ENCODE assay signal across 23 cellular contexts in genomic region chr4:4640692-4641091, GRCh38.
DNase-seq lines count a peak whose midpoint lies in the region; ATAC-seq and TF ChIP-seq lines count a peak whose summit lies in the region.
"Had no signal": no experiment of that assay in that cellular context is flagged by ENCODE, and none has a peak within 500 bp of the region (broad histone marks: within the 10 kb centered on the region; RNA-seq: fewer than 3 reads in every experiment).

No MANE protein-coding gene starts in this region.

- no peak overlapping the region for H3K9ac ChIP-seq in IMR-90 (ENCODE audit: low read depth, low read length)

- H3K4me3 ChIP-seq in GM23338 (peak overlapping the region; percentile 38; the same call in 1 of the 2 replicates), IMR-90 (ENCODE audit: insufficient read depth, low read depth, low read length) (no peak overlapping the region), adrenal gland (no peak overlapping the region)
- H3K4me3 ChIP-seq: coronary artery, thyroid gland had no signal

- dilution Hi-C loops in IMR-90 (cut with HindIII; ENCODE audit: low sequenced_read_pairs, unreplicated experiment) = no loop called here

- H2BK120ac ChIP-seq in IMR-90 (ENCODE audit: low read depth, low read length) = no peak overlapping the region

- H4K5ac ChIP-seq in IMR-90 (ENCODE audit: low read depth, low read length) = no peak overlapping the region

- H4K8ac ChIP-seq in IMR-90 (ENCODE audit: low read depth in 2 of 2, low read length in 2 of 2) = peak overlapping the region in 1 of 2 experiments; percentile 30; a peak in 1 of 4 replicates

- H3K9me2 ChIP-seq in GM23338 (ENCODE audit: insufficient read depth) = 0 out of 2 replicates have a peak, but pooled peaks cover 9% of the 10 kb centered on the region

- POLR2A ChIA-PET in IMR-90 (lab: Charles Lee; ENCODE audit: unreplicated experiment) = no interaction called here

- H3K9me3 ChIP-seq in IMR-90 (ENCODE audit: control insufficient read depth, insufficient read depth, low read length) = no peaks in the 10 kb centered on the region
- H3K9me3 ChIP-seq in adrenal gland (replicated peaks in 1 of 3) = no peaks in the 10 kb centered on the region
- H3K9me3 ChIP-seq: thyroid gland had no signal

- peak overlapping the region; percentile 82; the same call in 1 of the 2 replicates for H3K27ac Mint-ChIP-seq in GM23338
- peak overlapping the region; percentile 92 for H3K27ac Mint-ChIP-seq in nephron progenitor cell
- H3K27ac Mint-ChIP-seq: CD4-positive, CD25-positive, alpha-beta regulatory T cell; immature natural killer cell had no signal

- TF ChIP-seq POLR2A in IMR-90 (IDR thresholded peaks at IDR 0.05; ENCODE audit: low read depth, low read length) (no peak), adrenal gland (IDR thresholded peaks at IDR 0.05) (no peak)

- H3K9me3 Mint-ChIP-seq in GM23338 (peaks cover 6% of the 10 kb centered on the region; the same call in 2 of the 3 replicates), nephron progenitor cell (no peaks in the 10 kb centered on the region)
- H3K9me3 Mint-ChIP-seq: brain, immature natural killer cell had no signal

- intact Hi-C loops in IMR-90 (cut with micrococcal nuclease) (no loop called here), sciatic nerve (cut with DNase I) (no loop called here), head of caudate nucleus (cut with DNase I) (no loop called here), adrenal gland (cut with DNase I) (no loop called here)

- BruUV-seq in IMR-90 (replicated peaks; lab: Mats Ljungman, UMichigan) = no TSS peak

- 0 out of 2 replicates have a peak, but pooled peaks cover 10% of the 10 kb centered on the region for H3F3A ChIP-seq in GM23338 (replicated peaks; ENCODE audit: low read depth)

- peak; percentile 75 for DNase-seq in GM23338 (ENCODE audit: low spot score)
- DNase-seq in IMR-90 = no peak
- peak; percentile 46 for DNase-seq in fibroblast of gingiva (ENCODE audit: low read depth)
- peak; percentile 50 for DNase-seq in nephron progenitor cell
- DNase-seq in sciatic nerve (ENCODE audit: low spot score) = no peak
- DNase-seq in head of caudate nucleus = no peak
- no peak for DNase-seq in DMS53 treated with DMSO at 0.1 percent for 48 hours (lab: John Stamatoyannopoulos, UW; ENCODE audit: unreplicated experiment)
- no peak for DNase-seq in adrenal gland
- DNase-seq: activated CD4-positive, alpha-beta T cell treated with anti-CD3 and anti-CD28 coated beads, Interleukin-2, amount 50 U/mL, for 4 hours; activated CD8-positive, alpha-beta memory T cell treated with anti-CD3 and anti-CD28 coated beads, Interleukin-2, amount 50 U/mL, for 48 hours; activated effector memory CD4-positive, alpha-beta T cell treated with Interleukin-2 at 50 U/mL for 16 hours; CD4-positive, CD25-positive, alpha-beta regulatory T cell; DMS 273 treated with DMSO at 0.1 percent for 48 hours; GDM1; immature natural killer cell; occipital lobe; stimulated activated CD4-positive, alpha-beta T cell treated with anti-CD3 and anti-CD28 coated beads, Interleukin-12 subunit alpha, Interleukin-12 subunit beta, amount 100 ng/mL, for 4 hours; stimulated activated CD4-positive, alpha-beta T cell treated with anti-CD3 and anti-CD28 coated beads, Interleukin-4, amount 100 ng/mL, for 4 hours; stimulated activated naive CD8-positive, alpha-beta T cell treated with anti-CD3 and anti-CD28 coated beads, Interleukin-15, Interleukin-2, amounts not matched to agents 100 U/mL and 50 U/mL, for 24 hours; thyroid gland; WERI-Rb-1 had no signal

- H4K20me1 ChIP-seq in GM23338 (replicated peaks; ENCODE audit: insufficient read depth) = no peaks in the 10 kb centered on the region; the same call in 1 of the 2 replicates
- H4K20me1 ChIP-seq in IMR-90 (ENCODE audit: insufficient read depth, low read length) = no peaks in the 10 kb centered on the region

- in situ Hi-C loops in IMR-90 (cut with MboI; ENCODE audit: low sequenced_read_pairs) = no loop called here

- no peak overlapping the region for H2BK20ac ChIP-seq in IMR-90 (ENCODE audit: low read depth, low read length)

- no peak overlapping the region for H4K91ac ChIP-seq in IMR-90 (ENCODE audit: insufficient read depth, low read depth, low read length)

- 56% methylated on average over 8 of the region's 10 CpGs; no CpG with 5 or more reads in 1 of the 2 experiments for WGBS in IMR-90 (ENCODE audit: extremely low coverage in 2 of 2, insufficient read length in 1 of 2), 2 experiments
- 63 to 77% (median 73%) methylated on average over 9 to 10 of the region's 10 CpGs for WGBS in adrenal gland, 4 donors

- H3K4me3 Mint-ChIP-seq in GM23338 (peak overlapping the region; percentile 65), nephron progenitor cell (peak overlapping the region; percentile 43)
- H3K4me3 Mint-ChIP-seq: CD4-positive, CD25-positive, alpha-beta regulatory T cell; immature natural killer cell had no signal

- H3K36me3 Mint-ChIP-seq in GM23338 (ENCODE audit: low read depth) (peaks cover 13% of the 10 kb centered on the region), nephron progenitor cell (ENCODE audit: low read depth) (peaks cover 7% of the 10 kb centered on the region)

- H3K56ac ChIP-seq in IMR-90 (ENCODE audit: extremely low read depth, insufficient read depth, low read length) = no peak overlapping the region

- H2AK5ac ChIP-seq in IMR-90 (ENCODE audit: low read depth, low read length) = no peak overlapping the region

- H3K27me3 Mint-ChIP-seq in GM23338 (ENCODE audit: insufficient read depth, low read depth, poor library complexity) (peaks cover 17% of the 10 kb centered on the region), nephron progenitor cell (ENCODE audit: low read depth, poor library complexity) (peaks cover 8% of the 10 kb centered on the region)
- H3K27me3 Mint-ChIP-seq: CD4-positive, CD25-positive, alpha-beta regulatory T cell had no signal

- peaks cover 42% of the 10 kb centered on the region for H3K4me1 Mint-ChIP-seq in GM23338
- H3K4me1 Mint-ChIP-seq in nephron progenitor cell = peaks cover 47% of the 10 kb centered on the region
- H3K4me1 Mint-ChIP-seq: immature natural killer cell had no signal

- H3K36me3 ChIP-seq in GM23338 (ENCODE audit: insufficient read depth) (no peaks in the 10 kb centered on the region), IMR-90 (ENCODE audit: control insufficient read depth, insufficient read depth, low read length) (no peaks in the 10 kb centered on the region), adrenal gland (replicated peaks in 1 of 2) (no peaks in the 10 kb centered on the region)
- H3K36me3 ChIP-seq: thyroid gland had no signal

- H2AFZ ChIP-seq in GM23338 (no peak overlapping the region), IMR-90 (replicated peaks; ENCODE audit: low read length, poor library complexity) (peak overlapping the region; percentile 53)

- no peak overlapping the region for H3K18ac ChIP-seq in IMR-90 (ENCODE audit: low read depth, low read length)

- H3K9me1 ChIP-seq in IMR-90 (ENCODE audit: insufficient read depth, low read length) = no peaks in the 10 kb centered on the region

- H3K4me1 ChIP-seq in GM23338 (ENCODE audit: insufficient read depth) (peaks cover 31% of the 10 kb centered on the region), IMR-90 (ENCODE audit: control insufficient read depth, insufficient read depth, low read length) (peaks cover 4% of the 10 kb centered on the region; the same call in 1 of the 2 replicates), adrenal gland (replicated peaks in 1 of 2) (no peaks in the 10 kb centered on the region)
- H3K4me1 ChIP-seq: thyroid gland had no signal

- TF ChIP-seq CTCF in GM23338 (conservative IDR thresholded peaks at IDR 0.05; ENCODE audit: low read depth in 2 of 2) (peak in 1 of 2 experiments; percentile 25; a peak in 1 of 4 replicates), IMR-90 (conservative IDR thresholded peaks at IDR 0.05; ENCODE audit: low read depth, low read length) (no peak), nephron progenitor cell (IDR thresholded peaks at IDR 0.05) (no peak), adrenal gland (IDR thresholded peaks at IDR 0.05) (no peak)

- CTCF ChIA-PET in IMR-90 (lab: Yijun Ruan, JAX) = no interaction called here

- peak overlapping the region; percentile 50 for H2AK9ac ChIP-seq in IMR-90 (replicated peaks; ENCODE audit: low read depth, low read length, poor library complexity)

- no peak overlapping the region; the same call in 2 of the 3 replicates for H2BK15ac ChIP-seq in IMR-90 (ENCODE audit: low read depth, low read length)

- H3K4ac ChIP-seq in IMR-90 (ENCODE audit: low read depth, low read length) = no peak overlapping the region

- H3K27ac ChIP-seq in GM23338 (ENCODE audit: low read depth) (no peak overlapping the region), IMR-90 (ENCODE audit: insufficient read depth, low read length) (no peak overlapping the region), adrenal gland (no peak overlapping the region)
- H3K27ac ChIP-seq: coronary artery, thyroid gland, WERI-Rb-1 had no signal

- ATAC-seq in GM23338 = peak; percentile 76
- peak; percentile 51 for ATAC-seq in IMR-90 (ENCODE audit: low read depth)
- ATAC-seq in sciatic nerve = no peak
- ATAC-seq: stimulated activated naive CD8-positive, alpha-beta T cell treated with anti-CD3 and anti-CD28 coated beads, Interleukin-15, Interleukin-2, amounts not matched to agents 100 U/mL and 50 U/mL, for 24 hours had no signal

- H3K27me3 ChIP-seq in GM23338 (ENCODE audit: insufficient read depth) (no peaks in the 10 kb centered on the region), IMR-90 (ENCODE audit: control insufficient read depth, insufficient read depth, low read length) (peaks cover 2% of the 10 kb centered on the region; the same call in 1 of the 2 replicates), adrenal gland (no peaks in the 10 kb centered on the region)
- H3K27me3 ChIP-seq: thyroid gland had no signal

- H3K4me2 ChIP-seq in GM23338 (peak overlapping the region; percentile 72), IMR-90 (ENCODE audit: low read depth, low read length) (no peak overlapping the region)

- TF ChIP-seq RAD21 in IMR-90 (IDR thresholded peaks at IDR 0.05; ENCODE audit: low read length) = no peak

- no peak overlapping the region for H3K14ac ChIP-seq in IMR-90 (replicated peaks; ENCODE audit: low read depth, low read length)

- no peaks in the 10 kb centered on the region for H3K79me2 ChIP-seq in GM23338 (replicated peaks; ENCODE audit: insufficient read depth)

- no peak overlapping the region for H3K23ac ChIP-seq in IMR-90 (ENCODE audit: low read depth, low read length)

- no peak overlapping the region for H2BK5ac ChIP-seq in IMR-90 (ENCODE audit: low read depth, low read length, poor library complexity, severe bottlenecking)

- no peaks in the 10 kb centered on the region for H3K79me1 ChIP-seq in IMR-90 (ENCODE audit: low read depth in 1 of 2, low read length in 2 of 2)

TF ChIP-seq in IMR-90, 13 proteins besides CTCF, POLR2A, EP300 and RAD21 (continues in another document):
- TF ChIP-seq BHLHE40 (IDR thresholded peaks at IDR 0.05; ENCODE audit: low read depth, low read length) = no peak
- TF ChIP-seq CEBPB (IDR thresholded peaks at IDR 0.05; ENCODE audit: low read depth, low read length) = no peak
- TF ChIP-seq MXI1 (IDR thresholded peaks at IDR 0.05; ENCODE audit: borderline replicate concordance, low read depth, low read length) = no peak
- no peak for TF ChIP-seq CHD1 (IDR thresholded peaks at IDR 0.05; ENCODE audit: low read depth, low read length)
- no peak for TF ChIP-seq MAFK (IDR thresholded peaks at IDR 0.05; ENCODE audit: low read depth, low read length)
- no peak for TF ChIP-seq FOS (IDR thresholded peaks at IDR 0.05; ENCODE audit: low read depth, low read length)

Comparison
In these comparisons a context has a peak if more than half of its experiments do, and no peak if none do; other contexts are left out.
1. DNase-seq: peak in GM23338 (single experiment), fibroblast of gingiva (single experiment) and nephron progenitor cell (single experiment); none in IMR-90 (single experiment), sciatic nerve (single experiment), head of caudate nucleus (0 of 42), DMS53 treated with DMSO at 0.1 percent for 48 hours (single experiment) and adrenal gland (0 of 7).